Comparison of ENCODE assay signal across 8 cellular contexts in genomic region chr20:31568041-31568731, GRCh38. TPM values are rescaled to one million over a fixed set of nuclear protein-coding genes. Genes with fewer than 3 reads are reported as not detected.
A peak's percentile ranks its signal among the peaks of the same experiment; 100 is the strongest.
DNase-seq lines count a peak whose midpoint lies in the region; ATAC-seq and TF ChIP-seq lines count a peak whose summit lies in the region.

No MANE protein-coding gene starts in this region.

- H3K4me1 ChIP-seq in right atrium auricular region (peaks cover 0 to 47% of the 10 kb centered on the region in 2 donors), stomach smooth muscle (ENCODE audit: control insufficient read depth, insufficient read depth, low read length) (peaks cover 18% of the 10 kb centered on the region)

- intact Hi-C loops in activated CD4-positive, alpha-beta memory T cell treated with anti-CD3 and anti-CD28 coated beads for 36 hours (cut with micrococcal nuclease), result no loop called here

- POLR2A ChIA-PET in activated CD4-positive, alpha-beta memory T cell treated with anti-CD3 and anti-CD28 coated beads for 36 hours (lab: Charles Lee), result interaction anchor here (4.3 kb wide), 1 partner anchor 44 kb away, joined by 26 read pairs; no protein-coding TSS in a partner anchor
- POLR2A ChIA-PET in activated CD4-positive, alpha-beta memory T cell treated with anti-CD3 and anti-CD28 coated beads, Interleukin-2, amount 10 ng/mL, durations not matched to agents 7 days and 5 days (lab: Charles Lee), result interaction anchor here (0.9 to 4.1 kb wide), 4 partner anchors 34 to 155 kb away, joined by 3 to 43 read pairs (median 12); partner anchors contain the start of gene ID1

- H3K36me3 ChIP-seq in right atrium auricular region, result peaks cover 36% of the 10 kb centered on the region
- peaks cover 11 to 22% of the 10 kb centered on the region in 2 donors for H3K36me3 ChIP-seq in stomach smooth muscle (ENCODE audit: control insufficient read depth in 2 of 2, insufficient read depth in 2 of 2, low read length in 2 of 2)

- CTCF ChIA-PET in activated CD4-positive, alpha-beta memory T cell treated with anti-CD3 and anti-CD28 coated beads for 36 hours (lab: Charles Lee), result interaction anchor here (0.8 to 29.0 kb wide), 9 partner anchors 8 to 155 kb away, joined by 3 to 1211 read pairs (median 7); partner anchors contain the start of gene ID1
- CTCF ChIA-PET in activated CD4-positive, alpha-beta memory T cell treated with anti-CD3 and anti-CD28 coated beads, Interleukin-2, amount 10 ng/mL, durations not matched to agents 7 days and 5 days (lab: Charles Lee), result interaction anchor here (0.9 to 12.1 kb wide), 10 partner anchors 10 to 155 kb away, joined by 3 to 430 read pairs (median 6); partner anchors contain the start of genes BCL2L1 and ID1

- no peaks in the 10 kb centered on the region for H3K27me3 Mint-ChIP-seq in activated CD4-positive, alpha-beta memory T cell treated with anti-CD3 and anti-CD28 coated beads for 36 hours
- H3K27me3 Mint-ChIP-seq in activated CD4-positive, alpha-beta memory T cell treated with anti-CD3 and anti-CD28 coated beads, Interleukin-2, amount 10 ng/mL, durations not matched to agents 7 days and 5 days, result no peaks in the 10 kb centered on the region

- H3K9ac ChIP-seq in stomach smooth muscle (ENCODE audit: low read length in 2 of 2), result no peak overlapping the region

- H3K27ac Mint-ChIP-seq in activated CD4-positive, alpha-beta memory T cell treated with anti-CD3 and anti-CD28 coated beads for 36 hours, result peak overlapping the region; percentile 14
- H3K27ac Mint-ChIP-seq in activated CD4-positive, alpha-beta memory T cell treated with anti-CD3 and anti-CD28 coated beads, Interleukin-2, amount 10 ng/mL, durations not matched to agents 7 days and 5 days, result no peak overlapping the region
- peak overlapping the region; percentile 79 to 82 for H3K27ac Mint-ChIP-seq in activated naive CD4-positive, alpha-beta T cell treated with anti-CD3 and anti-CD28 coated beads, Interleukin-2, amount 50 U/mL, for 72 hours

- no peak for ATAC-seq in activated naive CD4-positive, alpha-beta T cell treated with anti-CD3 and anti-CD28 coated beads, Interleukin-2, amount 50 U/mL, for 72 hours

- no peaks in the 10 kb centered on the region for H3K9me3 Mint-ChIP-seq in activated CD4-positive, alpha-beta memory T cell treated with anti-CD3 and anti-CD28 coated beads for 36 hours
- H3K9me3 Mint-ChIP-seq in activated CD4-positive, alpha-beta memory T cell treated with anti-CD3 and anti-CD28 coated beads, Interleukin-2, amount 10 ng/mL, durations not matched to agents 7 days and 5 days, result no peaks in the 10 kb centered on the region
- no peaks in the 10 kb centered on the region for H3K9me3 Mint-ChIP-seq in activated naive CD4-positive, alpha-beta T cell treated with anti-CD3 and anti-CD28 coated beads, Interleukin-2, amount 50 U/mL, for 72 hours

- DNase-seq in activated CD4-positive, alpha-beta memory T cell treated with anti-CD3 and anti-CD28 coated beads for 36 hours, result no peak
- no peak for DNase-seq in activated CD4-positive, alpha-beta memory T cell treated with anti-CD3 and anti-CD28 coated beads, Interleukin-2, amount 10 ng/mL, durations not matched to agents 7 days and 5 days
- DNase-seq in activated naive CD4-positive, alpha-beta T cell treated with anti-CD3 and anti-CD28 coated beads, Interleukin-2, amount 50 U/mL, for 72 hours (ENCODE audit: low spot score in 2 of 2), result no peak
- DNase-seq in right atrium auricular region (ENCODE audit: low spot score), result no peak
- no peak for DNase-seq in ureter (ENCODE audit: low spot score)
- DNase-seq in dedifferentiated amniotic fluid mesenchymal stem cell (ENCODE audit: extremely low spot score), result no peak
- no peak for DNase-seq in SHP77 (lab: John Stamatoyannopoulos, UW)

- no peaks in the 10 kb centered on the region for H3K9me3 ChIP-seq in right atrium auricular region
- no peaks in the 10 kb centered on the region for H3K9me3 ChIP-seq in stomach smooth muscle (ENCODE audit: control insufficient read depth in 2 of 2, low read length in 2 of 2)

- peaks cover 36% of the 10 kb centered on the region for H3K4me1 Mint-ChIP-seq in activated CD4-positive, alpha-beta memory T cell treated with anti-CD3 and anti-CD28 coated beads for 36 hours (ENCODE audit: low read depth)
- peaks cover 24% of the 10 kb centered on the region for H3K4me1 Mint-ChIP-seq in activated CD4-positive, alpha-beta memory T cell treated with anti-CD3 and anti-CD28 coated beads, Interleukin-2, amount 10 ng/mL, durations not matched to agents 7 days and 5 days

- H3K27ac ChIP-seq in right atrium auricular region (peak overlapping the region; percentile 33 to 89), stomach smooth muscle (ENCODE audit: low read length) (peak overlapping the region; percentile 11)

- no peak overlapping the region for H3K4me3 ChIP-seq in right atrium auricular region
- no peak overlapping the region for H3K4me3 ChIP-seq in stomach smooth muscle (ENCODE audit: low read length in 2 of 2)

- H3K36me3 Mint-ChIP-seq in activated CD4-positive, alpha-beta memory T cell treated with anti-CD3 and anti-CD28 coated beads for 36 hours, result peaks cover 15% of the 10 kb centered on the region
- H3K36me3 Mint-ChIP-seq in activated CD4-positive, alpha-beta memory T cell treated with anti-CD3 and anti-CD28 coated beads, Interleukin-2, amount 10 ng/mL, durations not matched to agents 7 days and 5 days (ENCODE audit: low read depth), result peaks cover 33% of the 10 kb centered on the region
- peaks cover 0 to under 1% of the 10 kb centered on the region in 2 donors for H3K36me3 Mint-ChIP-seq in activated naive CD4-positive, alpha-beta T cell treated with anti-CD3 and anti-CD28 coated beads, Interleukin-2, amount 50 U/mL, for 72 hours

- no peak overlapping the region for H3K4me3 Mint-ChIP-seq in activated CD4-positive, alpha-beta memory T cell treated with anti-CD3 and anti-CD28 coated beads for 36 hours
- no peak overlapping the region for H3K4me3 Mint-ChIP-seq in activated CD4-positive, alpha-beta memory T cell treated with anti-CD3 and anti-CD28 coated beads, Interleukin-2, amount 10 ng/mL, durations not matched to agents 7 days and 5 days

- H3K27me3 ChIP-seq in right atrium auricular region (no peaks in the 10 kb centered on the region), stomach smooth muscle (ENCODE audit: control insufficient read depth in 1 of 2, insufficient read depth in 2 of 2, low read length in 2 of 2) (no peaks in the 10 kb centered on the region)

- no peak for TF ChIP-seq CTCF in right atrium auricular region (IDR thresholded peaks at IDR 0.05)

RNA-seq across cellular contexts. Expression of gene ID1, which starts 36.9 kb away (rescaled TPM):
- total RNA-seq in activated CD4-positive, alpha-beta memory T cell treated with anti-CD3 and anti-CD28 coated beads for 36 hours, result 1 to 10 TPM in 1 of 2 experiments, under 1 TPM in 1; 0.90 to 1.3 TPM
- total RNA-seq in activated CD4-positive, alpha-beta memory T cell treated with anti-CD3 and anti-CD28 coated beads, Interleukin-2, amount 10 ng/mL, durations not matched to agents 7 days and 5 days, result under 1 TPM; 0.48 to 0.58 TPM
- total RNA-seq in activated naive CD4-positive, alpha-beta T cell treated with anti-CD3 and anti-CD28 coated beads, Interleukin-2, amount 50 U/mL, for 72 hours, result 10 to 100 TPM in 1 of 2 donors, 1 to 10 TPM in 1; 1.4 to 19.4 TPM
- total RNA-seq in right atrium auricular region, result 100 to 1,000 TPM; 450 to 815 TPM
- 367 TPM for total RNA-seq in ureter

RNA-seq across cellular contexts. Expression of gene HM13, which starts 53.9 kb away (rescaled TPM):
- total RNA-seq in activated CD4-positive, alpha-beta memory T cell treated with anti-CD3 and anti-CD28 coated beads for 36 hours, result 100 to 1,000 TPM; 110 to 111 TPM
- total RNA-seq in activated CD4-positive, alpha-beta memory T cell treated with anti-CD3 and anti-CD28 coated beads, Interleukin-2, amount 10 ng/mL, durations not matched to agents 7 days and 5 days, result 100 to 1,000 TPM; 162 to 165 TPM
- total RNA-seq in activated naive CD4-positive, alpha-beta T cell treated with anti-CD3 and anti-CD28 coated beads, Interleukin-2, amount 50 U/mL, for 72 hours, result 100 to 1,000 TPM; 108 to 124 TPM
- total RNA-seq in right atrium auricular region (10 to 100 TPM; 31.7 to 45.7 TPM), ureter (176 TPM)

Comparison
In these comparisons a context has a peak if more than half of its experiments do, and no peak if none do; other contexts are left out.
1. RNA of gene ID1, which starts 36.9 kb away (total RNA-seq): 450 to 815 TPM in right atrium auricular region and 367 TPM in ureter (single experiment); 1.4 to 19.4 TPM in activated naive CD4-positive, alpha-beta T cell treated with anti-CD3 and anti-CD28 coated beads, Interleukin-2, amount 50 U/mL, for 72 hours, 0.90 to 1.3 TPM in activated CD4-positive, alpha-beta memory T cell treated with anti-CD3 and anti-CD28 coated beads for 36 hours and 0.48 to 0.58 TPM in activated CD4-positive, alpha-beta memory T cell treated with anti-CD3 and anti-CD28 coated beads, Interleukin-2, amount 10 ng/mL, durations not matched to agents 7 days and 5 days; every median in the first group is over 10 times any median in the second.